In genomic region chr1:31593770-31594632, GRCh38 we compare ENCODE assay signal across 7 cellular contexts. TPM values are rescaled to one million over a fixed set of nuclear protein-coding genes. Genes with fewer than 3 reads are reported as not detected.
DNase-seq lines count a peak whose midpoint lies in the region; ATAC-seq and TF ChIP-seq lines count a peak whose summit lies in the region.

No MANE protein-coding gene starts in this region.

- peak; percentile 35 for TF ChIP-seq CTCF in GM12801 (IDR thresholded peaks at IDR 0.05; ENCODE audit: extremely low read depth, insufficient read length)

- in situ Hi-C loops in KBM-7 (cut with MboI; ENCODE audit: low pct_unique_long_range_greater_than_20kb, low sequenced_read_pairs), result no loop called here

- intact Hi-C loops in Right ventricle myocardium superior (cut with DNase I), result loop anchor here (2.0 kb wide), 1 partner anchor 29 kb away; no protein-coding TSS in a partner anchor
- intact Hi-C loops in sciatic nerve (cut with DNase I), result no loop called here

- DNase-seq in KBM-7 (peak; percentile 79), RKO (ENCODE audit: low spot score) (peak; percentile 37), Right ventricle myocardium superior (peak; percentile 77), sciatic nerve (ENCODE audit: low spot score) (peak; percentile 90)
- DNase-seq in activated effector memory CD4-positive, alpha-beta T cell treated with Interleukin-2 at 50 U/mL for 16 hours, result peak; percentile 8

- ATAC-seq in Right ventricle myocardium superior (ENCODE audit: poor library complexity) (peak; percentile 82), sciatic nerve (peak; percentile 90), HG03378 (IDR thresholded peaks at IDR 0.05; ENCODE audit: unreplicated experiment) (no peak)

RNA-seq across cellular contexts. Expression of gene TINAGL1, which starts 17.7 kb away (rescaled TPM):
- total RNA-seq in Right ventricle myocardium superior (268 TPM), sciatic nerve (91.9 TPM)

RNA-seq across cellular contexts. Expression of gene HCRTR1, which starts 23.5 kb away (rescaled TPM):
- 0.46 TPM for total RNA-seq in Right ventricle myocardium superior
- total RNA-seq in sciatic nerve, result 0.31 TPM

RNA-seq across cellular contexts. Expression of gene PEF1, which starts 50.7 kb away (rescaled TPM):
- total RNA-seq in Right ventricle myocardium superior, result 31.1 TPM
- total RNA-seq in sciatic nerve, result 56.7 TPM

Comparison
In these comparisons a context has a peak if more than half of its experiments do, and no peak if none do; other contexts are left out.
1. DNase-seq: peak in every context shown above with its lines; median percentile 90 in sciatic nerve; 79 in KBM-7; 77 in Right ventricle myocardium superior; 37 in RKO; 8 in activated effector memory CD4-positive, alpha-beta T cell treated with Interleukin-2 at 50 U/mL for 16 hours.